ENCODE assay signal across 18 cellular contexts in the genomic region with DNA sequence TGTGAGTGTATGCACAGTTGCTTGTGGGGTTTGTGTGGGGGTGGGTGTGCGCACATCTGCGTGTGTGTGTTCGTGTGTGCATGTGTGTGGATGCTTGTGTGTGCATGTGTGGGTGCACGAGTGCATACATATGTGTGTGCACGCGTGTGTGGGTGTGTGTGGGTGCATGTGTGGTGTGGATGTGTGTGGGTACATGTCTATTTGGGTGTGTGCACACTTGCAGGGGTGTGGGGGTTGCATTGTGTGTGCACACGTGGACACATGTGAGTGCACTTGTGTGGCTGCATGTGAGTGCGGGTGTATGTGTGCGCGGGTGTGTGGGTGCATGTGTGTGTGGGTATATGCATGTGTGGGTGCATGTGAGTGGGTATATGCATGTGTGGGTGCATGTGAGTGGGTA.
A peak's percentile ranks its signal among the peaks of the same experiment; 100 is the strongest.
DNase-seq lines count a peak whose midpoint lies in the region; ATAC-seq and TF ChIP-seq lines count a peak whose summit lies in the region.
"Had no signal": no experiment of that assay in that cellular context is flagged by ENCODE, and none has a peak within 500 bp of the region (broad histone marks: within the 10 kb centered on the region; RNA-seq: fewer than 3 reads in every experiment).

No MANE protein-coding gene starts in this region.

- H3K36me3 ChIP-seq in RWPE2 (ENCODE audit: low read depth) (no peaks in the 10 kb centered on the region), mucosa of descending colon (ENCODE audit: low read depth) (no peaks in the 10 kb centered on the region), vagina (peaks cover 0 to 20% of the 10 kb centered on the region in 2 donors)

- ATAC-seq in RWPE2 (ENCODE audit: low read depth), result no peak
- no peak for ATAC-seq in mucosa of descending colon
- ATAC-seq in activated CD8-positive, alpha-beta T cell treated with anti-CD3 and anti-CD28 coated beads, Interleukin-2, amount 10 ng/mL, durations not matched to agents 7 days and 5 days, result no peak
- ATAC-seq in GM21447 (IDR thresholded peaks at IDR 0.05; ENCODE audit: unreplicated experiment), result no peak
- ATAC-seq: GM12878, GM23338, PC-3 had no signal

- no peak overlapping the region for H3K4me3 Mint-ChIP-seq in endothelial cell (ENCODE audit: unreplicated experiment)
- H3K4me3 Mint-ChIP-seq in activated CD8-positive, alpha-beta T cell treated with anti-CD3 and anti-CD28 coated beads, Interleukin-2, amount 10 ng/mL, durations not matched to agents 7 days and 5 days, result no peak overlapping the region
- H3K4me3 Mint-ChIP-seq: CD8-positive, alpha-beta memory T cell; GM23338 had no signal

- H3K27me3 Mint-ChIP-seq in endothelial cell (ENCODE audit: unreplicated experiment), result peaks cover 17% of the 10 kb centered on the region
- H3K27me3 Mint-ChIP-seq in activated CD8-positive, alpha-beta T cell treated with anti-CD3 and anti-CD28 coated beads, Interleukin-2, amount 10 ng/mL, durations not matched to agents 7 days and 5 days (ENCODE audit: low read depth), result no peaks in the 10 kb centered on the region
- H3K27me3 Mint-ChIP-seq: CD8-positive, alpha-beta memory T cell had no signal

- peaks cover 9% of the 10 kb centered on the region for H3K4me1 Mint-ChIP-seq in endothelial cell (ENCODE audit: unreplicated experiment)
- H3K4me1 Mint-ChIP-seq in activated CD8-positive, alpha-beta T cell treated with anti-CD3 and anti-CD28 coated beads, Interleukin-2, amount 10 ng/mL, durations not matched to agents 7 days and 5 days (ENCODE audit: low read depth), result no peaks in the 10 kb centered on the region
- H3K4me1 Mint-ChIP-seq: CD8-positive, alpha-beta memory T cell had no signal

- no peak for TF ChIP-seq CTCF in RWPE2 (IDR thresholded peaks at IDR 0.05; ENCODE audit: poor library complexity, severe bottlenecking)
- TF ChIP-seq CTCF in endothelial cell (IDR thresholded peaks at IDR 0.05; ENCODE audit: unreplicated experiment), result no peak
- TF ChIP-seq CTCF in mucosa of descending colon (IDR thresholded peaks at IDR 0.05), result no peak
- no peak for TF ChIP-seq CTCF in vagina (IDR thresholded peaks at IDR 0.05)

- peak overlapping the region; percentile 82 for H3K27ac Mint-ChIP-seq in endothelial cell (ENCODE audit: unreplicated experiment)
- H3K27ac Mint-ChIP-seq in activated CD8-positive, alpha-beta T cell treated with anti-CD3 and anti-CD28 coated beads, Interleukin-2, amount 10 ng/mL, durations not matched to agents 7 days and 5 days, result no peak overlapping the region
- H3K27ac Mint-ChIP-seq: GM23338 had no signal

- no peaks in the 10 kb centered on the region for H3K4me1 ChIP-seq in RWPE2 (ENCODE audit: insufficient read depth, poor library complexity, severe bottlenecking)
- peaks cover 3% of the 10 kb centered on the region for H3K4me1 ChIP-seq in mucosa of descending colon (ENCODE audit: low read depth)
- H3K4me1 ChIP-seq in vagina, result no peaks in the 10 kb centered on the region

- H3K36me3 Mint-ChIP-seq in endothelial cell (ENCODE audit: low read depth, unreplicated experiment), result peaks cover 28% of the 10 kb centered on the region
- H3K36me3 Mint-ChIP-seq in activated CD8-positive, alpha-beta T cell treated with anti-CD3 and anti-CD28 coated beads, Interleukin-2, amount 10 ng/mL, durations not matched to agents 7 days and 5 days (ENCODE audit: low read depth), result no peaks in the 10 kb centered on the region

- POLR2A ChIA-PET in activated CD8-positive, alpha-beta T cell treated with anti-CD3 and anti-CD28 coated beads, Interleukin-2, amount 10 ng/mL, durations not matched to agents 7 days and 5 days (lab: Charles Lee), result no interaction called here

- intact Hi-C loops in mucosa of descending colon (cut with DNase I, micrococcal nuclease) (no loop called here), vagina (cut with DNase I) (no loop called here)

- CTCF ChIA-PET in activated CD8-positive, alpha-beta T cell treated with anti-CD3 and anti-CD28 coated beads, Interleukin-2, amount 10 ng/mL, durations not matched to agents 7 days and 5 days (lab: Charles Lee), result no interaction called here

- DNase-seq in RWPE2 (ENCODE audit: low spot score) (peak; percentile 27), endothelial cell (ENCODE audit: low spot score) (no peak), mucosa of descending colon (peak in 2 of 3 donors; percentile 9 to 21), substantia nigra (lab: John Stamatoyannopoulos, UW) (no peak), COLO829 (ENCODE audit: low spot score) (no peak), vagina (ENCODE audit: extremely low spot score in 2 of 2) (no peak)
- no peak for DNase-seq in activated CD8-positive, alpha-beta T cell treated with anti-CD3 and anti-CD28 coated beads, Interleukin-2, amount 10 ng/mL, durations not matched to agents 7 days and 5 days
- DNase-seq: DMS79 treated with DMSO at 0.1 percent for 48 hours, NCI-H1048, NCI-H146, NCI-H2081, NCI-H774, PC-3 had no signal

- H3K9me3 Mint-ChIP-seq in endothelial cell (ENCODE audit: unreplicated experiment), result no peaks in the 10 kb centered on the region
- H3K9me3 Mint-ChIP-seq in activated CD8-positive, alpha-beta T cell treated with anti-CD3 and anti-CD28 coated beads, Interleukin-2, amount 10 ng/mL, durations not matched to agents 7 days and 5 days (ENCODE audit: insufficient read depth), result no peaks in the 10 kb centered on the region

- H3K4me3 ChIP-seq in RWPE2 (ENCODE audit: severe bottlenecking), result no peak overlapping the region
- no peak overlapping the region for H3K4me3 ChIP-seq in mucosa of descending colon
- no peak overlapping the region for H3K4me3 ChIP-seq in vagina
- H3K4me3 ChIP-seq: GM12878, GM23338 had no signal

- H3K27ac ChIP-seq in RWPE2 (ENCODE audit: poor library complexity, severe bottlenecking) (no peak overlapping the region), substantia nigra (ENCODE audit: low read depth, low read length, poor library complexity, severe bottlenecking) (peak overlapping the region; percentile 98), vagina (no peak overlapping the region)
- H3K27ac ChIP-seq: RWPE1 had no signal

- no peaks in the 10 kb centered on the region for H3K9me3 ChIP-seq in RWPE2 (ENCODE audit: severe bottlenecking)
- no peaks in the 10 kb centered on the region for H3K9me3 ChIP-seq in mucosa of descending colon
- no peaks in the 10 kb centered on the region for H3K9me3 ChIP-seq in vagina

- H3K27me3 ChIP-seq in RWPE2 (ENCODE audit: insufficient read depth, poor library complexity, severe bottlenecking) (no peaks in the 10 kb centered on the region), vagina (no peaks in the 10 kb centered on the region)

- no peak for TF ChIP-seq POLR2A in vagina (IDR thresholded peaks at IDR 0.05)

Comparison
In these comparisons a context has a peak if more than half of its experiments do, and no peak if none do; other contexts are left out.
1. DNase-seq: peak in RWPE2 (single experiment) and mucosa of descending colon (2 of 3); none in endothelial cell (single experiment), substantia nigra (0 of 49), COLO829 (single experiment), vagina (0 of 2) and activated CD8-positive, alpha-beta T cell treated with anti-CD3 and anti-CD28 coated beads, Interleukin-2, amount 10 ng/mL, durations not matched to agents 7 days and 5 days (single experiment).